In genomic region chr4:126627255-126627654, GRCh38 we compare ENCODE assay signal across 11 cellular contexts.
DNase-seq lines count a peak whose midpoint lies in the region; ATAC-seq and TF ChIP-seq lines count a peak whose summit lies in the region.
"Had no signal": no experiment of that assay in that cellular context is flagged by ENCODE, and none has a peak within 500 bp of the region (broad histone marks: within the 10 kb centered on the region; RNA-seq: fewer than 3 reads in every experiment).

No MANE protein-coding gene starts in this region.

- intact Hi-C loops in A673 (cut with micrococcal nuclease; ENCODE audit: unreplicated experiment), result loop anchor here (5.0 to 10.0 kb wide), 3 partner anchors 328 to 778 kb away; no protein-coding TSS in a partner anchor
- intact Hi-C loops in activated T-helper 1 cell treated with anti-CD3 and anti-CD28 coated beads, Interleukin-12 subunit alpha, Interleukin-12 subunit beta, Interleukin-2, Interleukin-4 antibody, amounts not matched to agents 30 ng/mL and 10 ng/mL and 1 ng/mL, durations not matched to agents 14 hours and 24 hours and 36 hours (cut with micrococcal nuclease), result no loop called here

- no peak overlapping the region for H3K27ac ChIP-seq in A673 (ENCODE audit: low read depth, low read length, poor library complexity, severe bottlenecking)
- H3K27ac ChIP-seq: suprapubic skin had no signal

- H3K36me3 ChIP-seq in A673 (ENCODE audit: insufficient read depth, low read length, poor library complexity, severe bottlenecking), result no peaks in the 10 kb centered on the region
- H3K36me3 ChIP-seq: suprapubic skin had no signal

- BruUV-seq in A673 (replicated peaks; lab: Mats Ljungman, UMichigan), result no TSS peak

- no peak overlapping the region for H3K4me3 ChIP-seq in A673 (ENCODE audit: low read depth, low read length, poor library complexity, severe bottlenecking)
- H3K4me3 ChIP-seq: suprapubic skin had no signal

- no peaks in the 10 kb centered on the region for H3K27me3 Mint-ChIP-seq in activated T-helper 1 cell treated with anti-CD3 and anti-CD28 coated beads, Interleukin-12 subunit alpha, Interleukin-12 subunit beta, Interleukin-2, Interleukin-4 antibody, amounts not matched to agents 30 ng/mL and 10 ng/mL and 1 ng/mL, durations not matched to agents 14 hours and 24 hours and 36 hours (ENCODE audit: insufficient read depth)
- H3K27me3 Mint-ChIP-seq in activated naive CD4-positive, alpha-beta T cell treated with anti-CD3 and anti-CD28 coated beads, Interleukin-2, amount 10 ng/mL, durations not matched to agents 7 days and 5 days, result no peaks in the 10 kb centered on the region
- no peaks in the 10 kb centered on the region for H3K27me3 Mint-ChIP-seq in T-helper 17 cell
- H3K27me3 Mint-ChIP-seq: activated CD4-positive, alpha-beta T cell treated with anti-CD3 and anti-CD28 coated beads, Interleukin-2, amount 10 ng/mL, durations not matched to agents 24 days and 14 days had no signal

- no peak overlapping the region for H3K4me3 Mint-ChIP-seq in activated T-helper 1 cell treated with anti-CD3 and anti-CD28 coated beads, Interleukin-12 subunit alpha, Interleukin-12 subunit beta, Interleukin-2, Interleukin-4 antibody, amounts not matched to agents 30 ng/mL and 10 ng/mL and 1 ng/mL, durations not matched to agents 14 hours and 24 hours and 36 hours
- H3K4me3 Mint-ChIP-seq in activated naive CD4-positive, alpha-beta T cell treated with anti-CD3 and anti-CD28 coated beads, Interleukin-2, amount 10 ng/mL, durations not matched to agents 7 days and 5 days, result no peak overlapping the region
- H3K4me3 Mint-ChIP-seq in T-helper 17 cell, result no peak overlapping the region
- H3K4me3 Mint-ChIP-seq: activated CD4-positive, alpha-beta T cell treated with anti-CD3 and anti-CD28 coated beads, Interleukin-2, amount 10 ng/mL, durations not matched to agents 24 days and 14 days had no signal

- no peaks in the 10 kb centered on the region for H3K4me1 Mint-ChIP-seq in activated T-helper 1 cell treated with anti-CD3 and anti-CD28 coated beads, Interleukin-12 subunit alpha, Interleukin-12 subunit beta, Interleukin-2, Interleukin-4 antibody, amounts not matched to agents 30 ng/mL and 10 ng/mL and 1 ng/mL, durations not matched to agents 14 hours and 24 hours and 36 hours (ENCODE audit: low read depth)
- H3K4me1 Mint-ChIP-seq in activated naive CD4-positive, alpha-beta T cell treated with anti-CD3 and anti-CD28 coated beads, Interleukin-2, amount 10 ng/mL, durations not matched to agents 7 days and 5 days, result no peaks in the 10 kb centered on the region
- no peaks in the 10 kb centered on the region for H3K4me1 Mint-ChIP-seq in T-helper 17 cell
- H3K4me1 Mint-ChIP-seq: activated CD4-positive, alpha-beta T cell treated with anti-CD3 and anti-CD28 coated beads, Interleukin-2, amount 10 ng/mL, durations not matched to agents 24 days and 14 days had no signal

- POLR2A ChIA-PET in A673 (lab: Charles Lee; ENCODE audit: low non-redundant PET), result no interaction called here

- TF ChIP-seq CTCF in A673 (conservative IDR thresholded peaks at IDR 0.05; ENCODE audit: low read depth, low read length) (peak; percentile 76), GM20000 (IDR thresholded peaks at IDR 0.05; ENCODE audit: extremely low read depth, missing control alignments) (peak; percentile 1)

- ATAC-seq in T-helper 17 cell, result no peak

- no peaks in the 10 kb centered on the region for H3K36me3 Mint-ChIP-seq in activated T-helper 1 cell treated with anti-CD3 and anti-CD28 coated beads, Interleukin-12 subunit alpha, Interleukin-12 subunit beta, Interleukin-2, Interleukin-4 antibody, amounts not matched to agents 30 ng/mL and 10 ng/mL and 1 ng/mL, durations not matched to agents 14 hours and 24 hours and 36 hours (ENCODE audit: low read depth)
- no peaks in the 10 kb centered on the region for H3K36me3 Mint-ChIP-seq in activated naive CD4-positive, alpha-beta T cell treated with anti-CD3 and anti-CD28 coated beads, Interleukin-2, amount 10 ng/mL, durations not matched to agents 7 days and 5 days
- no peaks in the 10 kb centered on the region for H3K36me3 Mint-ChIP-seq in T-helper 17 cell (ENCODE audit: low read depth)

- H3K9me3 ChIP-seq in A673 (ENCODE audit: low read depth, low read length, poor library complexity, severe bottlenecking), result no peaks in the 10 kb centered on the region
- H3K9me3 ChIP-seq in T-helper 17 cell (ENCODE audit: control insufficient read depth, low read length, poor library complexity, severe bottlenecking), result no peaks in the 10 kb centered on the region
- H3K9me3 ChIP-seq: suprapubic skin had no signal

- peaks cover 5% of the 10 kb centered on the region for H3K9me3 Mint-ChIP-seq in activated T-helper 1 cell treated with anti-CD3 and anti-CD28 coated beads, Interleukin-12 subunit alpha, Interleukin-12 subunit beta, Interleukin-2, Interleukin-4 antibody, amounts not matched to agents 30 ng/mL and 10 ng/mL and 1 ng/mL, durations not matched to agents 14 hours and 24 hours and 36 hours
- H3K9me3 Mint-ChIP-seq in activated naive CD4-positive, alpha-beta T cell treated with anti-CD3 and anti-CD28 coated beads, Interleukin-2, amount 10 ng/mL, durations not matched to agents 7 days and 5 days, result peaks cover 4% of the 10 kb centered on the region
- H3K9me3 Mint-ChIP-seq: activated CD4-positive, alpha-beta T cell treated with anti-CD3 and anti-CD28 coated beads, Interleukin-2, amount 10 ng/mL, durations not matched to agents 24 days and 14 days had no signal

- no peaks in the 10 kb centered on the region for H3K4me1 ChIP-seq in A673 (ENCODE audit: insufficient read depth, low read length, poor library complexity, severe bottlenecking)
- H3K4me1 ChIP-seq: suprapubic skin had no signal

- no peaks in the 10 kb centered on the region for H3K27me3 ChIP-seq in A673 (replicated peaks; ENCODE audit: insufficient read depth, low read depth, low read length, poor library complexity)
- H3K27me3 ChIP-seq: suprapubic skin had no signal

- peak; percentile 48 for DNase-seq in A673 (ENCODE audit: low spot score)
- DNase-seq in GM20000 (ENCODE audit: low spot score), result no peak
- DNase-seq in OCI-M1 (lab: John Stamatoyannopoulos, UW), result peak; percentile 57
- peak; percentile 24 for DNase-seq in fibroblast of gingiva (ENCODE audit: low read depth)
- DNase-seq in activated T-helper 1 cell treated with anti-CD3 and anti-CD28 coated beads, Interleukin-12 subunit alpha, Interleukin-12 subunit beta, Interleukin-2, Interleukin-4 antibody, amounts not matched to agents 30 ng/mL and 10 ng/mL and 1 ng/mL, durations not matched to agents 14 hours and 24 hours and 36 hours (ENCODE audit: low spot score), result no peak
- no peak for DNase-seq in activated T-cell treated with anti-CD3 and anti-CD28 coated beads, Interleukin-2, amount 50 U/mL, for 1 hour
- no peak for DNase-seq in activated naive CD4-positive, alpha-beta T cell treated with anti-CD3 and anti-CD28 coated beads, Interleukin-2, amount 10 ng/mL, durations not matched to agents 7 days and 5 days
- DNase-seq in T-helper 17 cell, result no peak
- DNase-seq: activated CD4-positive, alpha-beta T cell treated with anti-CD3 and anti-CD28 coated beads, Interleukin-2, amount 10 ng/mL, durations not matched to agents 24 days and 14 days; NCI-H510A treated with DMSO at 0.1 percent for 48 hours had no signal

- CTCF ChIA-PET in A673 (lab: Charles Lee), result no interaction called here
- CTCF ChIA-PET in activated naive CD4-positive, alpha-beta T cell treated with anti-CD3 and anti-CD28 coated beads, Interleukin-2, amount 10 ng/mL, durations not matched to agents 7 days and 5 days (lab: Charles Lee), result no interaction called here

- H3K27ac Mint-ChIP-seq in activated T-helper 1 cell treated with anti-CD3 and anti-CD28 coated beads, Interleukin-12 subunit alpha, Interleukin-12 subunit beta, Interleukin-2, Interleukin-4 antibody, amounts not matched to agents 30 ng/mL and 10 ng/mL and 1 ng/mL, durations not matched to agents 14 hours and 24 hours and 36 hours, result no peak overlapping the region
- H3K27ac Mint-ChIP-seq in activated naive CD4-positive, alpha-beta T cell treated with anti-CD3 and anti-CD28 coated beads, Interleukin-2, amount 10 ng/mL, durations not matched to agents 7 days and 5 days, result no peak overlapping the region
- no peak overlapping the region for H3K27ac Mint-ChIP-seq in T-helper 17 cell
- H3K27ac Mint-ChIP-seq: activated CD4-positive, alpha-beta T cell treated with anti-CD3 and anti-CD28 coated beads, Interleukin-2, amount 10 ng/mL, durations not matched to agents 24 days and 14 days had no signal

Comparison
In these comparisons a context has a peak if more than half of its experiments do, and no peak if none do; other contexts are left out.
1. DNase-seq: peak in A673 (single experiment), OCI-M1 (single experiment) and fibroblast of gingiva (single experiment); none in GM20000 (single experiment), activated T-helper 1 cell treated with anti-CD3 and anti-CD28 coated beads, Interleukin-12 subunit alpha, Interleukin-12 subunit beta, Interleukin-2, Interleukin-4 antibody, amounts not matched to agents 30 ng/mL and 10 ng/mL and 1 ng/mL, durations not matched to agents 14 hours and 24 hours and 36 hours (single experiment), activated T-cell treated with anti-CD3 and anti-CD28 coated beads, Interleukin-2, amount 50 U/mL, for 1 hour (single experiment), activated naive CD4-positive, alpha-beta T cell treated with anti-CD3 and anti-CD28 coated beads, Interleukin-2, amount 10 ng/mL, durations not matched to agents 7 days and 5 days (single experiment) and T-helper 17 cell (0 of 3).